10 cellular contexts compared by ENCODE assay signal in the genomic region with DNA sequence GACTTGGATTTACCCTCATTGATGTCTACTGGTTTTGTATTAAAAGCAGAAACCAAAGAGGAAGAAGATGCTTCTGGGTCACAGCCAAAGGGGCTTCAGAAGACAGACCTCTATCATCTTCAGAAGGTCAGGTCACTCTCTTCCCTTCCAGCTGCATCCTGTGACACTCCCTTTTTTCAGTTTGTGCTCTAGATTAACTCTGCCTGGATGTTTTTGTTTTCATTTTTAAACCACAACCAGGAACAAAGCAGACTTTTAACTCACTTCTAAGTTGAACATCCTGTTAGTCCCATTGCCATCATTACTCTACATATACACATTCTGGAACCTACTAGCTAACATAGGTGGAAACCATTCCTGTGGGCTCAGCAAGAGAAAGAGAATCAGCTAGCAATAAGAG. TPM values are rescaled to one million over a fixed set of nuclear protein-coding genes. Genes with fewer than 3 reads are reported as not detected.
DNase-seq lines count a peak whose midpoint lies in the region; ATAC-seq lines count a peak whose summit lies in the region.
"Had no signal": no experiment of that assay in that cellular context is flagged by ENCODE, and none has a peak within 500 bp of the region (broad histone marks: within the 10 kb centered on the region; RNA-seq: fewer than 3 reads in every experiment).

No MANE protein-coding gene starts in this region.

- peaks cover 8% of the 10 kb centered on the region for H3K36me3 Mint-ChIP-seq in IgD-negative memory B cell

- H3K9me2 ChIP-seq in Karpas-422 (replicated peaks; ENCODE audit: insufficient read depth, low read length), result no peaks in the 10 kb centered on the region

- no peak overlapping the region for H3K4me2 ChIP-seq in Karpas-422 (ENCODE audit: low read depth, low read length, poor library complexity, severe bottlenecking)

- no peak overlapping the region for H3K9ac ChIP-seq in Karpas-422 (ENCODE audit: low read length)

- H3K27ac Mint-ChIP-seq in IgD-negative memory B cell, result peak overlapping the region in 2 of 3 donors; percentile 8 to 39

- H3K9me3 Mint-ChIP-seq in IgD-negative memory B cell, result no peaks in the 10 kb centered on the region

- H3K27me3 ChIP-seq in Karpas-422 (ENCODE audit: low read length), result no peaks in the 10 kb centered on the region

- peak; percentile 42 for DNase-seq in iris pigment epithelial cell (ENCODE audit: low read depth)
- no peak for DNase-seq in Karpas-422
- DNase-seq in COR-L47 (lab: John Stamatoyannopoulos, UW), result no peak
- DNase-seq in occipital lobe (lab: John Stamatoyannopoulos, UW), result no peak
- no peak for DNase-seq in cortex of kidney (lab: John Stamatoyannopoulos, UW)
- DNase-seq: KG1, retina had no signal

- H3K27me3 Mint-ChIP-seq in IgD-negative memory B cell, result no peaks in the 10 kb centered on the region

- no peak overlapping the region for H2AFZ ChIP-seq in Karpas-422 (ENCODE audit: low read length)

- H4K20me1 ChIP-seq in Karpas-422 (ENCODE audit: insufficient read depth, low read depth, low read length), result no peaks in the 10 kb centered on the region

- peak; percentile 70 for ATAC-seq in GM18907 (IDR thresholded peaks at IDR 0.05; ENCODE audit: unreplicated experiment)
- ATAC-seq in GM21825 (IDR thresholded peaks at IDR 0.05; ENCODE audit: unreplicated experiment), result peak; percentile 81

- H3K79me2 ChIP-seq in Karpas-422 (ENCODE audit: low read length), result no peaks in the 10 kb centered on the region

- H3K4me3 ChIP-seq in Karpas-422 (ENCODE audit: low read length), result no peak overlapping the region

- peak overlapping the region in 2 of 4 donors; percentile 23 to 47 for H3K4me3 Mint-ChIP-seq in IgD-negative memory B cell

- H3K9me3 ChIP-seq in Karpas-422 (ENCODE audit: low read length), result no peaks in the 10 kb centered on the region

- peaks cover 6 to 11% (median 7%) of the 10 kb centered on the region in 3 donors for H3K4me1 Mint-ChIP-seq in IgD-negative memory B cell

- H3K4me1 ChIP-seq in Karpas-422 (ENCODE audit: low read length), result no peaks in the 10 kb centered on the region

- peaks cover 54% of the 10 kb centered on the region for H3K36me3 ChIP-seq in Karpas-422 (ENCODE audit: insufficient read depth, low read length)

- no peak overlapping the region for H3K27ac ChIP-seq in Karpas-422 (ENCODE audit: low read length)

RNA-seq across cellular contexts. Expression of a gene that starts 45.2 kb away (rescaled TPM):
- polyA plus RNA-seq in IgD-negative memory B cell, result 84.6 TPM
- total RNA-seq in Karpas-422 (2014; rRNA removed; shearing (Covaris generic); ENCODE audit: low replicate concordance), result 47.0 and 50.1 TPM in 2 replicates
- 68.8 TPM for total RNA-seq in occipital lobe
